ENCODE assay signal across 9 cellular contexts in the genomic region with DNA sequence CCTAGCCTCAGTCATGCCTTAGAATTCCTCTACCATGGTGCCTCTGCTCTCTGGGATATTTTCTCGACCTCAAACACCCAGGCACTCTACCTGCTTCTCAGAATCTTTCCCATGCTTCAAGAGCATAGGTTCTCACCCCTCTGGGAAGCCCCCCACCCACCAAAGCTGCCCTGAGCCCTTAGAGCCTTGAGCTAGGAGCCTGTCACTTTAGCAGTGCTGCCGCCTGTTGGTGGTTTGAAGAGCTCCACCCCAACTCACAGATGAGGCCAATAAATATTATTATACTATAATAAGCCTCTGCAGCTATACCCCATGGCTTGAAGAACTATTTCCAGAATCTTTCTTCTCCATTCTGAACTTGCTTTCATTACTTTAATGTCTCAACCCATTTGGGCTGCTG.
DNase-seq lines count a peak whose midpoint lies in the region; ATAC-seq and TF ChIP-seq lines count a peak whose summit lies in the region.
"Had no signal": no experiment of that assay in that cellular context is flagged by ENCODE, and none has a peak within 500 bp of the region (broad histone marks: within the 10 kb centered on the region; RNA-seq: fewer than 3 reads in every experiment).

No MANE protein-coding gene starts in this region.

- H3K4me3 Mint-ChIP-seq in naive thymus-derived CD8-positive, alpha-beta T cell: no peak overlapping the region

- H3K36me3 Mint-ChIP-seq in naive thymus-derived CD8-positive, alpha-beta T cell: no peaks in the 10 kb centered on the region

- peaks cover 0 to 8% (median 2%) of the 10 kb centered on the region in 4 donors for H3K4me1 Mint-ChIP-seq in naive thymus-derived CD8-positive, alpha-beta T cell

- in situ Hi-C loops in SK-MEL-5 (cut with HindIII; ENCODE audit: low pct_unique_long_range_greater_than_20kb, low sequenced_read_pairs): no loop called here

- H3K27ac Mint-ChIP-seq in naive thymus-derived CD8-positive, alpha-beta T cell: no peak overlapping the region

- POLR2A ChIA-PET in naive thymus-derived CD8-positive, alpha-beta T cell (lab: Charles Lee): interaction anchor here (0.6 kb wide), 1 partner anchor 294 kb away, joined by 3 read pairs; no protein-coding TSS in a partner anchor

- no peak for ATAC-seq in naive thymus-derived CD8-positive, alpha-beta T cell

- H3K27me3 Mint-ChIP-seq in naive thymus-derived CD8-positive, alpha-beta T cell: peaks cover 0 to 55% (median 13%) of the 10 kb centered on the region in 5 donors

- peak; percentile 49 for TF ChIP-seq CTCF in fibroblast of pulmonary artery (IDR thresholded peaks at IDR 0.05; ENCODE audit: low read length, missing control alignments)

- DNase-seq in stimulated activated CD8-positive, alpha-beta memory T cell treated with anti-CD3 and anti-CD28 coated beads, Interleukin-4, amount 100 ng/mL, for 24 hours (ENCODE audit: low read depth): peak; percentile 7
- no peak for DNase-seq in stimulated activated CD8-positive, alpha-beta memory T cell treated with anti-CD3 and anti-CD28 coated beads, Interleukin-4, amount 100 ng/mL, for 48 hours
- peak; percentile 47 for DNase-seq in SK-MEL-5 (ENCODE audit: low read depth, low spot score)
- DNase-seq in fibroblast of pulmonary artery (ENCODE audit: low read depth): no peak
- DNase-seq in ureter (ENCODE audit: low spot score): peak; percentile 35
- DNase-seq in effector CD4-positive, alpha-beta T cell: no peak
- DNase-seq in naive thymus-derived CD8-positive, alpha-beta T cell: no peak
- DNase-seq in SHP77 treated with DMSO at 0.1 percent for 48 hours (lab: John Stamatoyannopoulos, UW): no peak
- DNase-seq: activated CD4-positive, CD25-positive, alpha-beta regulatory T cell treated with anti-CD3 and anti-CD28 coated beads, Interleukin-2, amount 50 U/mL, for 72 hours had no signal

- no peak overlapping the region for H3K4me3 ChIP-seq in fibroblast of pulmonary artery (replicated peaks; ENCODE audit: low read depth, low read length)

- no peaks in the 10 kb centered on the region for H3K9me3 Mint-ChIP-seq in naive thymus-derived CD8-positive, alpha-beta T cell

Comparison
In these comparisons a context has a peak if more than half of its experiments do, and no peak if none do; other contexts are left out.
1. DNase-seq: peak in stimulated activated CD8-positive, alpha-beta memory T cell treated with anti-CD3 and anti-CD28 coated beads, Interleukin-4, amount 100 ng/mL, for 24 hours (single experiment), SK-MEL-5 (single experiment) and ureter (single experiment); none in stimulated activated CD8-positive, alpha-beta memory T cell treated with anti-CD3 and anti-CD28 coated beads, Interleukin-4, amount 100 ng/mL, for 48 hours (single experiment), fibroblast of pulmonary artery (single experiment), effector CD4-positive, alpha-beta T cell (single experiment), naive thymus-derived CD8-positive, alpha-beta T cell (0 of 10) and SHP77 treated with DMSO at 0.1 percent for 48 hours (single experiment).